8 cellular contexts compared by ENCODE assay signal in the genomic region with DNA sequence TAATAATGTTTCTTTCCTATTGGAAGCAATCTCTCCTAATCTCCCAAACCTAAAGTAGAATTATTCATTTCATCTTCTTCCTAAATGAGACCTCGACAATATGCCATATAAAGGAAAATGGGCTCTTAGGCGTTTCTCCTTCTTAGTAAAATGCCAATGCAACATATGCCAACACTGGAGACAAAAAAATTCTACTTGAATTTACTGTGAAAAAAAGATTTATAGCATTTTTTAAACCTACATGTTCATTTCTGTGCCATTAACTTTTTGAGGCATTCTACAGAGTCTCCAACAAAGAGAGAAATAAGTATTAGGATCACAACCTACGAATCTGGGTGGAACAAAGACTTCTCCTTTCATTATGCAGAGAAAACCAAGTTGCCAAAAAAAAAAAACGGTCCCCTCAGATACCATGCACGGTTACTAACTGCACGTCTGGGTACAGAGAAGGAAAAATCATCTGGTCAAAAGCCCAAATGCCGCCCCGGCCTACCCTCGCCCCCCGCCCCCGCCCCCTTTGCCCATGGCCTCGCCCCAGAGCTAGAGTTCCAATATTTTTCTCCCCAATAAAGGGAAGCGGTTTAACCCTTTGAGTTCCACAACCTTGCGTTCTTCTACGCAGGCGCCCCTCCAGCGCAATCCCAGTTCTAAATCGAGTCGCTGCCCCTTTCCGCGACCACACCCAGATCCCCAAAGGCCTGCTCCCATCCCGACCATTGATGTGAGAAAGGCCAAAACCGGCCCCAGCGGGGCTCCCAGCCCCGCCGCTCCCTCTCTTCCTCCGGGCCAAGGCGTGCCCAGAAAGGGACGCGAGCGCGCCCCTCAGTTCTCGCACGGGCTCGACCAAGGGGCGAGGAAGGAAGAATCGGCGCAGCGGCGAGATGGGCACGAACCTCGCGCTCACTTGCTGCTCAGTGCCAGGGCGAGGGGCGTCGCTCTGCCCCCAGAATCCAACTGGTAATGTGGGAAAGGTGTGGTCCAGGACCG. TPM values are rescaled to one million over a fixed set of nuclear protein-coding genes. Genes with fewer than 3 reads are reported as not detected.
DNase-seq lines count a peak whose midpoint lies in the region; ATAC-seq and TF ChIP-seq lines count a peak whose summit lies in the region.

No MANE protein-coding gene starts in this region.

- H3K36me3 Mint-ChIP-seq in MCF 10A (ENCODE audit: insufficient read depth, unreplicated experiment), result peaks cover 7% of the 10 kb centered on the region

- ATAC-seq in GM18867 (IDR thresholded peaks at IDR 0.05; ENCODE audit: unreplicated experiment) (peak; percentile 32), HG03095 (IDR thresholded peaks at IDR 0.05; ENCODE audit: unreplicated experiment) (peak; percentile 28)

- no peaks in the 10 kb centered on the region for H3K27me3 Mint-ChIP-seq in MCF 10A (ENCODE audit: insufficient read depth, unreplicated experiment)

- POLR2A ChIA-PET in MCF 10A (lab: Yijun Ruan, JAX), result interaction anchor here (2.1 to 3.7 kb wide), 3 partner anchors 50 to 59 kb away, joined by 12 to 54 read pairs (median 19); partner anchors contain the start of gene TMEM167B

- H3K27ac ChIP-seq in Peyer's patch, result peak overlapping the region; percentile 75 to 96 (median 86)
- no peak overlapping the region for H3K27ac ChIP-seq in iPS-20b (ENCODE audit: low read length)

- no peaks in the 10 kb centered on the region for H3K9me3 Mint-ChIP-seq in MCF 10A (ENCODE audit: unreplicated experiment)

- peak overlapping the region; percentile 67 to 95 (median 88) for H3K4me3 ChIP-seq in Peyer's patch
- H3K4me3 ChIP-seq in iPS-20b (ENCODE audit: low read length), result peak overlapping the region; percentile 90
- H3K4me3 ChIP-seq in skeletal muscle cell (ENCODE audit: low read depth, low read length), result peak overlapping the region; percentile 95

- peak overlapping the region; percentile 70; the same call in 1 of the 2 replicates for H3K9ac ChIP-seq in iPS-20b (ENCODE audit: low read depth, low read length)

- BruUV-seq in MCF 10A (replicated peaks; lab: Mats Ljungman, UMichigan), result TSS peak; percentile 63

- H3K27ac Mint-ChIP-seq in MCF 10A (ENCODE audit: low read depth, unreplicated experiment), result peak overlapping the region; percentile 14

- H3K36me3 ChIP-seq in Peyer's patch (no peaks in the 10 kb centered on the region), iPS-20b (ENCODE audit: insufficient read depth, low read depth, low read length) (no peaks in the 10 kb centered on the region)

- H3K27me3 ChIP-seq in Peyer's patch, result no peaks in the 10 kb centered on the region
- H3K27me3 ChIP-seq in iPS-20b (ENCODE audit: insufficient read depth, low read length), result no peaks in the 10 kb centered on the region

- CTCF ChIA-PET in MCF 10A (lab: Yijun Ruan, JAX), result interaction anchor here (0.7 to 1.1 kb wide), 2 partner anchors 73 to 223 kb away, joined by 3 read pairs; partner anchors contain the start of gene ELAPOR1

- no peak for TF ChIP-seq POLR2A in Peyer's patch (IDR thresholded peaks at IDR 0.05)

- H3K4me3 Mint-ChIP-seq in MCF 10A (ENCODE audit: unreplicated experiment), result peak overlapping the region; percentile 94

- DNase-seq in AG20443 (ENCODE audit: low spot score) (peak; percentile 41), Peyer's patch (peak in 1 of 3 donors; percentile 31), MCF 10A (ENCODE audit: unreplicated experiment) (peak; percentile 30), skeletal muscle cell (ENCODE audit: low read depth) (no peak), NCI-H2081 treated with DMSO at 0.1 percent for 48 hours (lab: John Stamatoyannopoulos, UW) (no peak)

- intact Hi-C loops in MCF 10A (cut with micrococcal nuclease), result loop anchor here (1.0 to 2.0 kb wide), 2 partner anchors 36 to 59 kb away; no protein-coding TSS in a partner anchor

- H3K9me3 ChIP-seq in Peyer's patch, result no peaks in the 10 kb centered on the region
- H3K9me3 ChIP-seq in iPS-20b (ENCODE audit: insufficient read depth, low read depth, low read length), result no peaks in the 10 kb centered on the region

- H3K4me1 ChIP-seq in Peyer's patch (peaks cover 0 to 17% (median 3%) of the 10 kb centered on the region in 4 donors), iPS-20b (ENCODE audit: insufficient read depth, low read length) (0 out of 2 replicates have a peak, but pooled peaks cover 4% of the 10 kb centered on the region)

- TF ChIP-seq CTCF in Peyer's patch (IDR thresholded peaks at IDR 0.05), result no peak
- no peak for TF ChIP-seq CTCF in MCF 10A (IDR thresholded peaks at IDR 0.05; ENCODE audit: unreplicated experiment)

- peaks cover 6% of the 10 kb centered on the region for H3K4me1 Mint-ChIP-seq in MCF 10A (ENCODE audit: insufficient read depth, unreplicated experiment)

RNA-seq across cellular contexts. Expression of gene WDR47, which starts 1.0 kb away (rescaled TPM):
- total RNA-seq in Peyer's patch, result 10 to 100 TPM in 1 of 4 donors, 1 to 10 TPM in 3; 2.9 to 16.5 (median 7.7) TPM
- 16.1 and 17.8 TPM in 2 replicates for total RNA-seq in MCF 10A (2022)

RNA-seq across cellular contexts. Expression of gene TAF13, which starts 34.9 kb away (rescaled TPM):
- total RNA-seq in Peyer's patch, result 10 to 100 TPM; 21.2 to 39.6 (median 22.8) TPM
- 76.7 and 88.2 TPM in 2 replicates for total RNA-seq in MCF 10A (2022)

RNA-seq across cellular contexts. Expression of gene TMEM167B, which starts 49.6 kb away (rescaled TPM):
- total RNA-seq in Peyer's patch (10 to 100 TPM; 11.3 to 17.3 (median 13.7) TPM), MCF 10A (2022) (30.2 and 34.3 TPM in 2 replicates)

Comparison
In these comparisons a context has a peak if more than half of its experiments do, and no peak if none do; other contexts are left out.
1. DNase-seq: peak in AG20443 (single experiment) and MCF 10A (single experiment); none in skeletal muscle cell (single experiment) and NCI-H2081 treated with DMSO at 0.1 percent for 48 hours (single experiment).
2. Peak in every context shown above with its lines, with median percentiles within 50 percentile points of each other: H3K4me3 ChIP-seq.